In genomic region chrX:123357941-123358340, GRCh38 we compare ENCODE assay signal across 13 cellular contexts.
DNase-seq lines count a peak whose midpoint lies in the region; ATAC-seq, FAIRE-seq and TF ChIP-seq lines count a peak whose summit lies in the region.
"Had no signal": no experiment of that assay in that cellular context is flagged by ENCODE, and none has a peak within 500 bp of the region (broad histone marks: within the 10 kb centered on the region; RNA-seq: fewer than 3 reads in every experiment).

No MANE protein-coding gene starts in this region.

- DNase-seq in K562 (ENCODE audit: extremely low read depth in 1 of 4, low spot score in 3 of 4) (no peak), mesothelial cell of epicardium (ENCODE audit: low spot score in 2 of 2, unreplicated experiment in 2 of 2) (no peak), type B pancreatic cell (ENCODE audit: extremely low spot score, unreplicated experiment) (no peak), stomach (no peak), psoas muscle (no peak)
- DNase-seq: activated CD8-positive, alpha-beta memory T cell treated with anti-CD3 and anti-CD28 coated beads, Interleukin-2, amount 50 U/mL, for 48 hours; GM23248 had no signal

- H3K9me3 ChIP-seq in K562 (replicated peaks; ENCODE audit: control insufficient read depth, insufficient read depth, low read depth, low read length) (no peaks in the 10 kb centered on the region), stomach (no peaks in the 10 kb centered on the region), psoas muscle (no peaks in the 10 kb centered on the region)

- in situ Hi-C loops in K562 (cut with MboI) = no loop called here

- no peak for TF ChIP-seq CTCF in K562 (IDR thresholded peaks at IDR 0.05 in 2 of 3, conservative IDR thresholded peaks at IDR 0.05 in 1 of 3; ENCODE audit: insufficient read depth in 2 of 3, low read depth in 1 of 3, low read length in 3 of 3)
- no peak for TF ChIP-seq CTCF in mesothelial cell of epicardium (IDR thresholded peaks at IDR 0.05; ENCODE audit: unreplicated experiment)
- no peak for TF ChIP-seq CTCF in type B pancreatic cell (conservative IDR thresholded peaks at IDR 0.05)
- no peak for TF ChIP-seq CTCF in stomach (IDR thresholded peaks at IDR 0.05)
- no peak for TF ChIP-seq CTCF in psoas muscle (IDR thresholded peaks at IDR 0.05)

- H3K27ac ChIP-seq in K562 (ENCODE audit: extremely low read depth, low read depth, low read length) = no peak overlapping the region
- H3K27ac ChIP-seq in stomach = no peak overlapping the region
- H3K27ac ChIP-seq in psoas muscle = no peak overlapping the region
- H3K27ac ChIP-seq: GM23248 had no signal

- TF ChIP-seq POLR2A in K562 (conservative IDR thresholded peaks at IDR 0.05) (no peak), stomach (IDR thresholded peaks at IDR 0.05) (no peak)

- H3K27me3 ChIP-seq in K562 (ENCODE audit: control insufficient read depth in 2 of 2, insufficient read depth in 2 of 2, low read length in 2 of 2) (no peaks in the 10 kb centered on the region), stomach (no peaks in the 10 kb centered on the region), psoas muscle (ENCODE audit: insufficient read depth in 3 of 3, low read length in 2 of 3) (no peaks in the 10 kb centered on the region)

- H3K9me1 ChIP-seq in K562 (ENCODE audit: control insufficient read depth, insufficient read depth, low read length) = no peaks in the 10 kb centered on the region

- H2AFZ ChIP-seq in K562 (ENCODE audit: low read depth, low read length) = no peak overlapping the region
- H2AFZ ChIP-seq: GM23248 had no signal

- H4K20me1 ChIP-seq in K562 (replicated peaks; ENCODE audit: control insufficient read depth, insufficient read depth, low read length) = no peaks in the 10 kb centered on the region

- H3K4me1 Mint-ChIP-seq in mesothelial cell of epicardium = no peaks in the 10 kb centered on the region
- H3K4me1 Mint-ChIP-seq in type B pancreatic cell (ENCODE audit: unreplicated experiment) = no peaks in the 10 kb centered on the region

- H3K4me1 ChIP-seq in K562 (replicated peaks in 1 of 2; ENCODE audit: control insufficient read depth in 2 of 2, insufficient read depth in 2 of 2, low read length in 2 of 2) = no peaks in the 10 kb centered on the region
- no peaks in the 10 kb centered on the region for H3K4me1 ChIP-seq in stomach
- H3K4me1 ChIP-seq in psoas muscle = no peaks in the 10 kb centered on the region

- BruUV-seq in K562 (replicated peaks; lab: Mats Ljungman, UMichigan) = no TSS peak

- H3K9me3 Mint-ChIP-seq in mesothelial cell of epicardium (peaks cover 28% of the 10 kb centered on the region), type B pancreatic cell (no peaks in the 10 kb centered on the region)
- H3K9me3 Mint-ChIP-seq: nephron; stimulated activated naive CD8-positive, alpha-beta T cell treated with anti-CD3 and anti-CD28 coated beads, Interleukin-15, Interleukin-2, amounts not matched to agents 100 ng/mL and 50 ng/mL, for 24 hours had no signal

- TF ChIP-seq RAD21 in K562 (CRISPR knock-in tag; conservative IDR thresholded peaks at IDR 0.05 in 1 of 2, IDR thresholded peaks at IDR 0.05 in 1 of 2) = no peak

- H3K4me3 Mint-ChIP-seq in mesothelial cell of epicardium = no peak overlapping the region
- no peak overlapping the region for H3K4me3 Mint-ChIP-seq in type B pancreatic cell
- H3K4me3 Mint-ChIP-seq: nephron; stimulated activated naive CD8-positive, alpha-beta T cell treated with anti-CD3 and anti-CD28 coated beads, Interleukin-15, Interleukin-2, amounts not matched to agents 100 ng/mL and 50 ng/mL, for 24 hours had no signal

- FAIRE-seq in K562 (lab: Jason Lieb, UNC) = no peak
- FAIRE-seq: D721Med had no signal

- intact Hi-C loops in K562 (cut with micrococcal nuclease) (no loop called here), stomach (cut with DNase I; ENCODE audit: low total_unique reads) (no loop called here), psoas muscle (cut with DNase I) (no loop called here)

- H3K9ac ChIP-seq in K562 (ENCODE audit: insufficient read depth in 1 of 2, low read depth in 2 of 2, low read length in 2 of 2) = no peak overlapping the region
- H3K9ac ChIP-seq: GM23248 had no signal

- peaks cover 3% of the 10 kb centered on the region for H3K27me3 Mint-ChIP-seq in mesothelial cell of epicardium (ENCODE audit: low read depth)
- H3K27me3 Mint-ChIP-seq in type B pancreatic cell = no peaks in the 10 kb centered on the region
- H3K27me3 Mint-ChIP-seq: stimulated activated naive CD8-positive, alpha-beta T cell treated with anti-CD3 and anti-CD28 coated beads, Interleukin-15, Interleukin-2, amounts not matched to agents 100 ng/mL and 50 ng/mL, for 24 hours had no signal

- H3K4me3 ChIP-seq in K562 (no peak overlapping the region), stomach (no peak overlapping the region), psoas muscle (no peak overlapping the region)
- H3K4me3 ChIP-seq: GM23248 had no signal

- no peak overlapping the region for H3K27ac Mint-ChIP-seq in mesothelial cell of epicardium
- no peak overlapping the region for H3K27ac Mint-ChIP-seq in type B pancreatic cell
- H3K27ac Mint-ChIP-seq: nephron; stimulated activated naive CD8-positive, alpha-beta T cell treated with anti-CD3 and anti-CD28 coated beads, Interleukin-15, Interleukin-2, amounts not matched to agents 100 ng/mL and 50 ng/mL, for 24 hours had no signal

- CTCF ChIA-PET in K562 (lab: Yijun Ruan, JAX; ENCODE audit: low intra/inter-chr PET ratio) = no interaction called here

- POLR2A ChIA-PET in K562 (lab: Yijun Ruan, JAX) = no interaction called here

- H3K36me3 Mint-ChIP-seq in mesothelial cell of epicardium (no peaks in the 10 kb centered on the region), type B pancreatic cell (no peaks in the 10 kb centered on the region)

- TF ChIP-seq EP300 in K562 (IDR thresholded peaks at IDR 0.05; ENCODE audit: low read length) = no peak
- TF ChIP-seq EP300 in stomach (IDR thresholded peaks at IDR 0.05) = no peak

- ATAC-seq in GM18909 (IDR thresholded peaks at IDR 0.05; ENCODE audit: poor library complexity, unreplicated experiment) = peak; percentile 99
- ATAC-seq in GM21737 (IDR thresholded peaks at IDR 0.05; ENCODE audit: unreplicated experiment) = peak; percentile 72
- peak; percentile 96 for ATAC-seq in HG03175 (IDR thresholded peaks at IDR 0.05; ENCODE audit: unreplicated experiment)
- no peak for ATAC-seq in K562
- ATAC-seq in psoas muscle = no peak

- H3K79me2 ChIP-seq in K562 (ENCODE audit: control insufficient read depth, insufficient read depth, low read length) = no peaks in the 10 kb centered on the region

- H3K4me2 ChIP-seq in K562 (ENCODE audit: insufficient read depth, low read length) = no peak overlapping the region

- H3K36me3 ChIP-seq in K562 (ENCODE audit: control insufficient read depth, insufficient read depth, low read length) = no peaks in the 10 kb centered on the region
- no peaks in the 10 kb centered on the region for H3K36me3 ChIP-seq in stomach
- H3K36me3 ChIP-seq in psoas muscle (ENCODE audit: insufficient read depth in 1 of 2, low read depth in 1 of 2) = no peaks in the 10 kb centered on the region

TF ChIP-seq in K562, 482 proteins besides CTCF, POLR2A, EP300 and RAD21:
- TF ChIP-seq XRCC3 (IDR thresholded peaks at IDR 0.05) (no peak), MECOM (CRISPR knock-in tag; IDR thresholded peaks at IDR 0.05) (0 out of 2 replicates have a peak, but pooled peaks have one; percentile 21), SPI1 (IDR thresholded peaks at IDR 0.05; ENCODE audit: borderline replicate concordance, low read depth, low read length) (peak; percentile 91)

Comparison
In these comparisons a context has a peak if more than half of its experiments do, and no peak if none do; other contexts are left out.
1. ATAC-seq: peak in GM18909 (single experiment), GM21737 (single experiment) and HG03175 (single experiment); none in K562 (single experiment) and psoas muscle (0 of 4).